Comparison of ENCODE assay signal across 1 cellular context in genomic region chr11:44577231-44577834, GRCh38.
TF ChIP-seq lines count a peak whose summit lies in the region.

No MANE protein-coding gene starts in this region.

TF ChIP-seq in IMR-90, 13 proteins besides CTCF, POLR2A, EP300 and RAD21 (continued from another document):
- TF ChIP-seq USF2 (IDR thresholded peaks at IDR 0.05; ENCODE audit: low read depth, low read length), result no peak
- no peak for TF ChIP-seq CHD1 (IDR thresholded peaks at IDR 0.05; ENCODE audit: low read depth, low read length)
- no peak for TF ChIP-seq CEBPB (IDR thresholded peaks at IDR 0.05; ENCODE audit: low read depth, low read length)
